In genomic region chrX:76148011-76148665, GRCh38 we compare ENCODE assay signal across 8 cellular contexts. TPM values are rescaled to one million over a fixed set of nuclear protein-coding genes. Genes with fewer than 3 reads are reported as not detected.
DNase-seq lines count a peak whose midpoint lies in the region; ATAC-seq and TF ChIP-seq lines count a peak whose summit lies in the region.

No MANE protein-coding gene starts in this region.

- H3K9me3 Mint-ChIP-seq in type B pancreatic cell: no peaks in the 10 kb centered on the region

- peak overlapping the region; percentile 85 for H3K4me3 Mint-ChIP-seq in type B pancreatic cell

- in situ Hi-C loops in astrocyte of the cerebellum (cut with HindIII; ENCODE audit: low sequenced_read_pairs): no loop called here

- DNase-seq in AG10803 (ENCODE audit: low read depth) (peak; percentile 53), astrocyte of the cerebellum (ENCODE audit: low read depth) (peak; percentile 19), lower lobe of right lung (no peak), type B pancreatic cell (ENCODE audit: extremely low spot score, unreplicated experiment) (no peak), SIG-M5 treated with dmso at 0.1 percent for 504 hours (lab: John Stamatoyannopoulos, UW; ENCODE audit: unreplicated experiment) (no peak), NCI-H526 (lab: John Stamatoyannopoulos, UW) (no peak), Kasumi-1 (lab: John Stamatoyannopoulos, UW) (no peak)

- intact Hi-C loops in lower lobe of right lung (cut with DNase I): no loop called here

- no peaks in the 10 kb centered on the region for H3K9me3 ChIP-seq in HUES6 (ENCODE audit: control insufficient read depth, insufficient read depth, low read depth, low read length)
- H3K9me3 ChIP-seq in lower lobe of right lung: no peaks in the 10 kb centered on the region

- peaks cover 18% of the 10 kb centered on the region for H3K4me1 ChIP-seq in HUES6 (ENCODE audit: control insufficient read depth, insufficient read depth, low read length)
- H3K4me1 ChIP-seq in lower lobe of right lung: peaks cover 22% of the 10 kb centered on the region

- H3K9ac ChIP-seq in HUES6 (ENCODE audit: low read length): peak overlapping the region; percentile 83

- H3K4me1 Mint-ChIP-seq in type B pancreatic cell (ENCODE audit: unreplicated experiment): peaks cover 10% of the 10 kb centered on the region

- peak overlapping the region; percentile 95 for H3K27ac Mint-ChIP-seq in type B pancreatic cell

- TF ChIP-seq CTCF in AG10803 (conservative IDR thresholded peaks at IDR 0.05; ENCODE audit: low read length) (no peak), astrocyte of the cerebellum (IDR thresholded peaks at IDR 0.05; ENCODE audit: low read depth, low read length, missing control alignments) (no peak), lower lobe of right lung (IDR thresholded peaks at IDR 0.05) (no peak), type B pancreatic cell (conservative IDR thresholded peaks at IDR 0.05) (no peak)

- no peak for ATAC-seq in lower lobe of right lung

- peak overlapping the region; percentile 82; the same call in 1 of the 2 replicates for H3K27ac ChIP-seq in HUES6 (ENCODE audit: low read depth, low read length)
- H3K27ac ChIP-seq in lower lobe of right lung: peak overlapping the region; percentile 81

- no peaks in the 10 kb centered on the region for H3K27me3 ChIP-seq in HUES6 (ENCODE audit: control insufficient read depth, insufficient read depth, low read length)
- no peaks in the 10 kb centered on the region for H3K27me3 ChIP-seq in lower lobe of right lung (ENCODE audit: low read depth)

- H3K27me3 Mint-ChIP-seq in type B pancreatic cell: no peaks in the 10 kb centered on the region

- H3K36me3 Mint-ChIP-seq in type B pancreatic cell: no peaks in the 10 kb centered on the region

- H3K4me3 ChIP-seq in AG10803 (ENCODE audit: low read length) (peak overlapping the region; percentile 40; the same call in 1 of the 2 replicates), HUES6 (ENCODE audit: low read depth, low read length) (peak overlapping the region; percentile 63), astrocyte of the cerebellum (ENCODE audit: low read depth, low read length) (no peak overlapping the region), lower lobe of right lung (peak overlapping the region; percentile 29)

- H3K36me3 ChIP-seq in HUES6 (ENCODE audit: control insufficient read depth, insufficient read depth, low read length) (no peaks in the 10 kb centered on the region), lower lobe of right lung (no peaks in the 10 kb centered on the region)

RNA-seq across cellular contexts. Expression of gene PBDC1, which starts 24.7 kb away (rescaled TPM):
- total RNA-seq in lower lobe of right lung (23.0 TPM), type B pancreatic cell (ENCODE audit: low replicate concordance) (27.6 and 32.1 TPM in 2 replicates)

Comparison
In these comparisons a context has a peak if more than half of its experiments do, and no peak if none do; other contexts are left out.
1. DNase-seq: peak in AG10803 (single experiment) and astrocyte of the cerebellum (single experiment); none in lower lobe of right lung (single experiment), type B pancreatic cell (single experiment), SIG-M5 treated with dmso at 0.1 percent for 504 hours (single experiment), NCI-H526 (0 of 2) and Kasumi-1 (0 of 2).